Comparison of ENCODE assay signal across 1 cellular context in the genomic region with DNA sequence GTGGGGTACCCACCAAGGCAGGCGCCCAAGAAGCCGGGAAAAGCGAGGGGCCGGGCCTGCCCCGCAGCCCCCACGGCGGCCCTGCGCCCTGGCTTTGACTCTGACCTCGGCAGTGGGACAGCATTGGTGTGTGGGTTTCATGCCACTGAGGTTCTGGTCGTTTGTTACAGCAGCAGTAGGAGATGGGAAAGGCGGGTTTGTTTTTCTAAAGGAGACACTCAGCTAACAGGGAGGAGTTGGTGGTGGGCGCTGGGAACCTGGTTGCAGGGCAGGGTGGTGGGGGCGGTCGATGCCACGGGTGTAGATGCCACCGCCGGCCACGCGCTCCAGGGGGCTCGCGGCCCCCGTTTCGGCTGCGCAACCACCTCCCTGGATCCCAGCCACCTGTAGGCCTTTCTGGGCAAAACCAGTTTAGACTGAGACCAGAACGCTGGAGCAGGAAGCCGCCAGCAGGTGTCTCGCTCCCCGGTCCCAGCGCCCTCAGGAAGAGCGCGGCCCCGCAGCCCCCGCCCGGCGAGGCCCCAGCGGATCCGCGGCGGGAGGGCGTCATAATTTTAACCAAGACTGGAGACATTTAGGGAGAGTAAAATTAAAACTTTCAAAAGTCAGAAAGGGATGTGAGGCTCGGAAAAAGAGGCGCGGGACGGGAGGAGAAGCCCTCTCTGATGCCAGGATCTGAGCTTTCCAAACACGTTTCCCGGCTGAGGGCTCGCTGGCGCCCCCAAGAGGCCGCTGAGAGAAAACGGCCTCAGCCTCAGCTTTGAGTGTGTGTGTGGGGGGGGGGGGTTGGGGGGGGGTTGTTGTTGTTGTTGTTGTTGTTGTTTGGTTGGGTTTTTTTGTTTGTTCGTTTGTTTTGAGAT.
TF ChIP-seq lines count a peak whose summit lies in the region.

No MANE protein-coding gene starts in this region.

TF ChIP-seq in HepG2, 621 proteins besides CTCF, POLR2A, EP300 and RAD21 (continued from another document and continues in another):
- TF ChIP-seq ZNF318 (CRISPR knock-in tag; IDR thresholded peaks at IDR 0.05) (no peak), ZNF670 (CRISPR knock-in tag; IDR thresholded peaks at IDR 0.05; ENCODE audit: borderline replicate concordance) (no peak), ZNF615 (CRISPR knock-in tag; IDR thresholded peaks at IDR 0.05; ENCODE audit: borderline replicate concordance) (no peak), ZBTB34 (CRISPR knock-in tag; IDR thresholded peaks at IDR 0.05) (no peak), SMYD3 (CRISPR knock-in tag; IDR thresholded peaks at IDR 0.05) (no peak), ZBTB33 (CRISPR knock-in tag; IDR thresholded peaks at IDR 0.05) (no peak; the same call in 1 of the 2 replicates), KDM6A (CRISPR knock-in tag; IDR thresholded peaks at IDR 0.05; ENCODE audit: low read depth) (no peak), MED13 (CRISPR knock-in tag; IDR thresholded peaks at IDR 0.05) (no peak), GATAD2A (CRISPR knock-in tag; IDR thresholded peaks at IDR 0.05) (no peak), MEIS1 (CRISPR knock-in tag; IDR thresholded peaks at IDR 0.05; ENCODE audit: borderline replicate concordance) (no peak), ZKSCAN5 (CRISPR knock-in tag; IDR thresholded peaks at IDR 0.05) (no peak), ZNF780A (CRISPR knock-in tag; IDR thresholded peaks at IDR 0.05) (no peak), ARHGAP35 (CRISPR knock-in tag; IDR thresholded peaks at IDR 0.05; ENCODE audit: borderline replicate concordance) (no peak), RARA (CRISPR knock-in tag; IDR thresholded peaks at IDR 0.05) (no peak), MTF2 (CRISPR knock-in tag; IDR thresholded peaks at IDR 0.05; ENCODE audit: borderline replicate concordance) (no peak), SOX5 (CRISPR knock-in tag; IDR thresholded peaks at IDR 0.05; ENCODE audit: borderline replicate concordance) (no peak), ZNF605 (CRISPR knock-in tag; IDR thresholded peaks at IDR 0.05) (peak; percentile 82), MXD4 (CRISPR knock-in tag; IDR thresholded peaks at IDR 0.05) (no peak), ZNF639 (CRISPR knock-in tag; conservative IDR thresholded peaks at IDR 0.05) (no peak), GRHL1 (CRISPR knock-in tag; conservative IDR thresholded peaks at IDR 0.05) (no peak), KLF11 (CRISPR knock-in tag; IDR thresholded peaks at IDR 0.05) (no peak), ZUFSP (CRISPR knock-in tag; IDR thresholded peaks at IDR 0.05; ENCODE audit: borderline replicate concordance) (no peak), NCOR1 (IDR thresholded peaks at IDR 0.05; ENCODE audit: borderline replicate concordance, low read length) (no peak), NR2F6 (IDR thresholded peaks at IDR 0.05) (no peak), NR2F6 (CRISPR knock-in tag; IDR thresholded peaks at IDR 0.05) (no peak), ZNF34 (CRISPR knock-in tag; IDR thresholded peaks at IDR 0.05; ENCODE audit: borderline replicate concordance) (no peak), PCBP2 (optimal IDR thresholded peaks at IDR 0.05; ENCODE audit: low read depth, low read length, poor library complexity, severe bottlenecking) (no peak), ZNF383 (CRISPR knock-in tag; IDR thresholded peaks at IDR 0.05; ENCODE audit: borderline replicate concordance) (no peak), YEATS4 (CRISPR knock-in tag; IDR thresholded peaks at IDR 0.05; ENCODE audit: borderline replicate concordance) (peak; percentile 39), ZMYM3 (CRISPR knock-in tag; IDR thresholded peaks at IDR 0.05) (no peak), SP140L (CRISPR knock-in tag; IDR thresholded peaks at IDR 0.05; ENCODE audit: borderline replicate concordance) (no peak), ZNF136 (CRISPR knock-in tag; IDR thresholded peaks at IDR 0.05; ENCODE audit: low read depth) (no peak), FOXA1 (IDR thresholded peaks at IDR 0.05) (no peak), FOXA1 (CRISPR knock-in tag; IDR thresholded peaks at IDR 0.05) (no peak), ZNF549 (CRISPR knock-in tag; IDR thresholded peaks at IDR 0.05) (no peak), ZNF737 (CRISPR knock-in tag; IDR thresholded peaks at IDR 0.05; ENCODE audit: borderline replicate concordance) (no peak), ZSCAN9 (CRISPR knock-in tag; IDR thresholded peaks at IDR 0.05; ENCODE audit: borderline replicate concordance) (no peak; the same call in 1 of the 2 replicates), HNF4G (IDR thresholded peaks at IDR 0.05; ENCODE audit: borderline replicate concordance, low read depth, low read length) (no peak), HNF4G (CRISPR knock-in tag; IDR thresholded peaks at IDR 0.05; ENCODE audit: borderline replicate concordance, low read depth) (no peak), KAT7 (CRISPR knock-in tag; IDR thresholded peaks at IDR 0.05; ENCODE audit: borderline replicate concordance) (no peak), SRSF9 (IDR thresholded peaks at IDR 0.05; ENCODE audit: borderline replicate concordance, insufficient read depth, low read depth, low read length, poor library complexity, severe bottlenecking) (no peak), BRF2 (CRISPR knock-in tag; IDR thresholded peaks at IDR 0.05) (no peak)
- TF ChIP-seq, protein P1, sequence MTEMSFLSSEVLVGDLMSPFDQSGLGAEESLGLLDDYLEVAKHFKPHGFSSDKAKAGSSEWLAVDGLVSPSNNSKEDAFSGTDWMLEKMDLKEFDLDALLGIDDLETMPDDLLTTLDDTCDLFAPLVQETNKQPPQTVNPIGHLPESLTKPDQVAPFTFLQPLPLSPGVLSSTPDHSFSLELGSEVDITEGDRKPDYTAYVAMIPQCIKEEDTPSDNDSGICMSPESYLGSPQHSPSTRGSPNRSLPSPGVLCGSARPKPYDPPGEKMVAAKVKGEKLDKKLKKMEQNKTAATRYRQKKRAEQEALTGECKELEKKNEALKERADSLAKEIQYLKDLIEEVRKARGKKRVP (CRISPR knock-in tag; IDR thresholded peaks at IDR 0.05) = no peak
